8 cellular contexts compared by ENCODE assay signal in the genomic region with DNA sequence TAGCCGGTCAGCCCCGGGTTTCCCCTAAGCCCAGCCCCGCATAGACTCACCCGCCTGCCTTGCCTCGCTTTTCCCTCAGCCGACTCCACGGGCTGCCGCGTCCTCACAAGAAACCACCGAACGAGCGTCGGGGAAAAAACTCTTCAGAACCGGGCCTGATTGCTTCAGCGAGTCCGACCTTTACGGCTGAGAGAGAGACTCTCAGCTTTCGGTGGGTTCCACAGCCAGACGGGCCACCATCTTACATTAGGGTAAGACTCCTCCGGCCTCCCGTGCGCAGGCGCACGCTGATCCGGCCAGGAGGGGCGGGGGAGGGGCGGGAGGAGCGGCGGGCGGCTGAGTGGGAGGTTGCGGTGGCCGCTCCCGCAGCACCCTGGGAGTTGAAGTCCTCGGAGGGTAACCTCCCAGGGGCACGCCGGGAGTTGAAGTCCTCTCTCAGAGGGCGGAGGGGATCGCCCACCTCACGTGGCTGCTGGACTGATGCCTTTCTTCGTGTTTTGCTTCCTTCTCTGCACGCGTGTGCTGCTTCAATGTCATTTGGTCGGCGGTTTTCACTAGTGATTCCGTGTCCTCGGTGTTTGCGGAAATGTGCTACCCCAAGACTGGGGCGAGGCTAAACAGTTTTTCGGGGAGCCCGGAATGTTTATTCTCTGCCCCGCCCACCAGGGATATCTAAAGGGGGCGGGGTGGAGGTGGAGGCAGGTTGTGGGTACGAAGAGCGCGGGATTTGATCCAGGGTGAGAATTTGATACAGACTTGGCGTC. TPM values are rescaled to one million over a fixed set of nuclear protein-coding genes. Genes with fewer than 3 reads are reported as not detected.
DNase-seq lines count a peak whose midpoint lies in the region; ATAC-seq and TF ChIP-seq lines count a peak whose summit lies in the region.

Gene CNOT4 (minus strand): TSS at position 264 of the 764 bp plus-strand sequence. CDS start 71,771 bp downstream, outside the sequence.

- H3K27me3 Mint-ChIP-seq in glutamatergic neuron (ENCODE audit: unreplicated experiment), result no peaks in the 10 kb centered on the region

- no peaks in the 10 kb centered on the region for H3K36me3 ChIP-seq in osteoblast (ENCODE audit: insufficient read depth, low read length)
- H3K36me3 ChIP-seq in testis (ENCODE audit: low read depth, missing control alignments), result no peaks in the 10 kb centered on the region

- TF ChIP-seq CTCF in GM12865 (IDR thresholded peaks at IDR 0.05; ENCODE audit: insufficient read depth, low read depth, low read length, missing control alignments) (no peak), glutamatergic neuron (IDR thresholded peaks at IDR 0.05; ENCODE audit: partially characterized antibody, unreplicated experiment) (no peak), osteoblast (IDR thresholded peaks at IDR 0.05; ENCODE audit: extremely low read depth, low read depth, low read length) (no peak), testis (IDR thresholded peaks at IDR 0.05) (no peak)

- peak within 1 kb of the TSS; percentile 100 for H3K4me2 ChIP-seq in osteoblast (ENCODE audit: insufficient read depth, low read length)

- 0% methylated on average over 31 to 48 of the region's 56 CpGs for WGBS in testis, 2 donors

- TF ChIP-seq POLR2A in testis (IDR thresholded peaks at IDR 0.05), result peak; percentile 18

- H2AFZ ChIP-seq in osteoblast (ENCODE audit: low read length), result peak within 1 kb of the TSS; percentile 99

- H3K27ac Mint-ChIP-seq in activated naive CD4-positive, alpha-beta T cell treated with anti-CD3 and anti-CD28 coated beads, Interleukin-2, amount 50 U/mL, for 72 hours, result no peak within 1 kb of the TSS
- no peak within 1 kb of the TSS for H3K27ac Mint-ChIP-seq in glutamatergic neuron (ENCODE audit: unreplicated experiment)

- peaks cover 7% of the 10 kb centered on the region for H3K4me1 Mint-ChIP-seq in glutamatergic neuron (ENCODE audit: low read depth, unreplicated experiment)

- H3K36me3 Mint-ChIP-seq in activated naive CD4-positive, alpha-beta T cell treated with anti-CD3 and anti-CD28 coated beads, Interleukin-2, amount 50 U/mL, for 72 hours, result no peaks in the 10 kb centered on the region
- H3K36me3 Mint-ChIP-seq in glutamatergic neuron (ENCODE audit: unreplicated experiment), result no peaks in the 10 kb centered on the region

- peaks cover 16% of the 10 kb centered on the region for H3K4me1 ChIP-seq in osteoblast (ENCODE audit: insufficient read depth, low read length)
- H3K4me1 ChIP-seq in testis, result peaks cover 8% of the 10 kb centered on the region

- peak within 1 kb of the TSS; percentile 90 for H3K4me3 ChIP-seq in GM12865 (ENCODE audit: low read depth, low read length)
- H3K4me3 ChIP-seq in osteoblast (ENCODE audit: insufficient read depth, low read length), result peak within 1 kb of the TSS; percentile 99
- H3K4me3 ChIP-seq in testis, result peak within 1 kb of the TSS; percentile 74 to 95

- H3K27me3 ChIP-seq in osteoblast (ENCODE audit: insufficient read depth, low read length) (no peaks in the 10 kb centered on the region), testis (no peaks in the 10 kb centered on the region)

- H4K20me1 ChIP-seq in osteoblast (ENCODE audit: insufficient read depth, low read length), result peaks cover 16% of the 10 kb centered on the region

- peak; percentile 98 for DNase-seq in GM12865 (ENCODE audit: low read depth)
- peak; percentile 94 for DNase-seq in NCI-H1105 (lab: John Stamatoyannopoulos, UW)
- DNase-seq in activated naive CD4-positive, alpha-beta T cell treated with anti-CD3 and anti-CD28 coated beads, Interleukin-2, amount 50 U/mL, for 72 hours (ENCODE audit: low spot score in 2 of 2), result peak; percentile 83 to 92
- DNase-seq in glutamatergic neuron, result peak; percentile 98
- peak; percentile 98 for DNase-seq in osteoblast (ENCODE audit: insufficient read length, low spot score, missing footprints)
- peak; percentile 97 for DNase-seq in testis

- intact Hi-C loops in testis (cut with DNase I; ENCODE audit: low total_unique reads), result no loop called here

- H3K4me3 Mint-ChIP-seq in glutamatergic neuron (ENCODE audit: unreplicated experiment), result no peak within 1 kb of the TSS

- ATAC-seq in HG02678 (IDR thresholded peaks at IDR 0.05; ENCODE audit: unreplicated experiment) (peak; percentile 93), SK-N-SH treated with all-trans-retinoic acid at 6 μM for 48 hours (peak; percentile 96)
- ATAC-seq in activated naive CD4-positive, alpha-beta T cell treated with anti-CD3 and anti-CD28 coated beads, Interleukin-2, amount 50 U/mL, for 72 hours, result peak; percentile 93 to 97

- H3K9me3 ChIP-seq in osteoblast (ENCODE audit: low read depth, low read length), result no peaks in the 10 kb centered on the region
- no peaks in the 10 kb centered on the region for H3K9me3 ChIP-seq in testis

- H3K27ac ChIP-seq in osteoblast (ENCODE audit: low read depth, low read length), result peak within 1 kb of the TSS; percentile 94
- peak within 1 kb of the TSS; percentile 92 to 97 for H3K27ac ChIP-seq in testis

- no peaks in the 10 kb centered on the region for H3K9me3 Mint-ChIP-seq in activated naive CD4-positive, alpha-beta T cell treated with anti-CD3 and anti-CD28 coated beads, Interleukin-2, amount 50 U/mL, for 72 hours
- H3K9me3 Mint-ChIP-seq in glutamatergic neuron (ENCODE audit: unreplicated experiment), result no peaks in the 10 kb centered on the region

- peaks cover 47% of the 10 kb centered on the region for H3K79me2 ChIP-seq in osteoblast (ENCODE audit: insufficient read depth, low read length)

TF ChIP-seq in SK-N-SH treated with all-trans-retinoic acid at 6 μM for 48 hours, 23 proteins besides CTCF, POLR2A, EP300 and RAD21:
- no peak for TF ChIP-seq TCF4 (CRISPR knock-in tag; IDR thresholded peaks at IDR 0.05; ENCODE audit: borderline replicate concordance)
- no peak for TF ChIP-seq ESRRG (CRISPR knock-in tag; IDR thresholded peaks at IDR 0.05)
- no peak for TF ChIP-seq ZNF8 (CRISPR knock-in tag; IDR thresholded peaks at IDR 0.05)
- no peak for TF ChIP-seq ZFP3 (CRISPR knock-in tag; IDR thresholded peaks at IDR 0.05)
- no peak for TF ChIP-seq ZNF565 (CRISPR knock-in tag; conservative IDR thresholded peaks at IDR 0.05; ENCODE audit: low read depth)
- no peak for TF ChIP-seq CSDC2 (CRISPR knock-in tag; IDR thresholded peaks at IDR 0.05)
- no peak for TF ChIP-seq SNAI2 (CRISPR knock-in tag; IDR thresholded peaks at IDR 0.05)
- TF ChIP-seq ZC3H10 (CRISPR knock-in tag; IDR thresholded peaks at IDR 0.05), result no peak
- no peak for TF ChIP-seq ZNF70 (CRISPR knock-in tag; IDR thresholded peaks at IDR 0.05)
- TF ChIP-seq, protein P1, sequence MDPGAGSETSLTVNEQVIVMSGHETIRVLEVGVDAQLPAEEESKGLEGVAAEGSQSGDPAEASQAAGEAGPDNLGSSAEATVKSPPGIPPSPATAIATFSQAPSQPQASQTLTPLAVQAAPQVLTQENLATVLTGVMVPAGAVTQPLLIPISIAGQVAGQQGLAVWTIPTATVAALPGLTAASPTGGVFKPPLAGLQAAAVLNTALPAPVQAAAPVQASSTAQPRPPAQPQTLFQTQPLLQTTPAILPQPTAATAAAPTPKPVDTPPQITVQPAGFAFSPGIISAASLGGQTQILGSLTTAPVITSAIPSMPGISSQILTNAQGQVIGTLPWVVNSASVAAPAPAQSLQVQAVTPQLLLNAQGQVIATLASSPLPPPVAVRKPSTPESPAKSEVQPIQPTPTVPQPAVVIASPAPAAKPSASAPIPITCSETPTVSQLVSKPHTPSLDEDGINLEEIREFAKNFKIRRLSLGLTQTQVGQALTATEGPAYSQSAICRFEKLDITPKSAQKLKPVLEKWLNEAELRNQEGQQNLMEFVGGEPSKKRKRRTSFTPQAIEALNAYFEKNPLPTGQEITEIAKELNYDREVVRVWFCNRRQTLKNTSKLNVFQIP (CRISPR knock-in tag; IDR thresholded peaks at IDR 0.05; ENCODE audit: borderline replicate concordance, low read depth), result no peak
- no peak for TF ChIP-seq GLIS3 (CRISPR knock-in tag; IDR thresholded peaks at IDR 0.05)
- no peak for TF ChIP-seq CREB5 (CRISPR knock-in tag; IDR thresholded peaks at IDR 0.05; ENCODE audit: low read depth)

RNA-seq across cellular contexts. Expression of gene CNOT4, which starts in this region (rescaled TPM):
- total RNA-seq in activated naive CD4-positive, alpha-beta T cell treated with anti-CD3 and anti-CD28 coated beads, Interleukin-2, amount 50 U/mL, for 72 hours, result 10 to 100 TPM; 21.7 to 25.4 TPM
- total RNA-seq in glutamatergic neuron (ENCODE audit: unreplicated experiment) (25.3 TPM), osteoblast (13.4 and 14.1 TPM in 2 replicates), testis (10 to 100 TPM; 53.2 to 56.7 TPM)
- 38.2 TPM for polyA plus RNA-seq in testis (ENCODE audit: insufficient read depth, low read depth, low replicate concordance)

Comparison
In these comparisons a context has a peak if more than half of its experiments do, and no peak if none do; other contexts are left out.
1. Peak in every context shown above with its lines: DNase-seq, ATAC-seq, H3K4me3 ChIP-seq and H3K27ac ChIP-seq.